Comparison of ENCODE assay signal across 1 cellular context in genomic region chr14:100149789-100150611, GRCh38.
TF ChIP-seq lines count a peak whose summit lies in the region.

No MANE protein-coding gene starts in this region.

TF ChIP-seq in SK-N-SH, 30 proteins besides CTCF, POLR2A, EP300 and RAD21 (continued from another document):
- no peak for TF ChIP-seq IRF3 (IDR thresholded peaks at IDR 0.05; ENCODE audit: low read depth, low read length)
